Comparison of ENCODE assay signal across 1 cellular context in the genomic region with DNA sequence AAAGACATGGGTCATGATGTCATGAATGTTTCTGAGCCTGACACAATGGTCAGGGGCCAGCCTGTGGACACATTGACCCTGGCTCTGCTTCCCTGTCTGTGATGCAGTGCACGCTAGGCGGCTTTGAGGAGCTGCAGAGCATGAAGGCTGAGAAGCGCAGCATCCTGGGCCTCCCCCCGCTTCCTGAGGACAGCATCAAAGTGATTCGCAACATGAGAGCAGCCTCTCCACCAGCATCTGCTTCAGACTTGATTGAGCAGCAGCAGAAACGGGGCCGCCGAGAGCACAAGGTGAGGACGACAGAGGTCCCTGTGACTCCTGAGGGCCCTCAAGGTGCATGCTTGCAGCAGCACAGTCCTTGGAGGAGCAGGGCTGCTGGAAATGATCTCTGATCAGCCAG.
A peak's percentile ranks its signal among the peaks of the same experiment; 100 is the strongest.
TF ChIP-seq lines count a peak whose summit lies in the region.

No MANE protein-coding gene starts in this region.

TF ChIP-seq in K562, 482 proteins besides CTCF, POLR2A, EP300 and RAD21:
- TF ChIP-seq MBD1 (CRISPR knock-in tag; IDR thresholded peaks at IDR 0.05) (no peak), ZBTB5 (IDR thresholded peaks at IDR 0.05) (no peak), RBFOX2 (IDR thresholded peaks at IDR 0.05; ENCODE audit: low read depth, low read length) (peak; percentile 38; the same call in 1 of the 2 replicates), HDAC2 (IDR thresholded peaks at IDR 0.05) (no peak), FOXA3 (CRISPR knock-in tag; conservative IDR thresholded peaks at IDR 0.05 in 1 of 2, IDR thresholded peaks at IDR 0.05 in 1 of 2) (no peak), RERE (CRISPR knock-in tag; IDR thresholded peaks at IDR 0.05; ENCODE audit: borderline replicate concordance) (no peak)
- TF ChIP-seq, protein P1, sequence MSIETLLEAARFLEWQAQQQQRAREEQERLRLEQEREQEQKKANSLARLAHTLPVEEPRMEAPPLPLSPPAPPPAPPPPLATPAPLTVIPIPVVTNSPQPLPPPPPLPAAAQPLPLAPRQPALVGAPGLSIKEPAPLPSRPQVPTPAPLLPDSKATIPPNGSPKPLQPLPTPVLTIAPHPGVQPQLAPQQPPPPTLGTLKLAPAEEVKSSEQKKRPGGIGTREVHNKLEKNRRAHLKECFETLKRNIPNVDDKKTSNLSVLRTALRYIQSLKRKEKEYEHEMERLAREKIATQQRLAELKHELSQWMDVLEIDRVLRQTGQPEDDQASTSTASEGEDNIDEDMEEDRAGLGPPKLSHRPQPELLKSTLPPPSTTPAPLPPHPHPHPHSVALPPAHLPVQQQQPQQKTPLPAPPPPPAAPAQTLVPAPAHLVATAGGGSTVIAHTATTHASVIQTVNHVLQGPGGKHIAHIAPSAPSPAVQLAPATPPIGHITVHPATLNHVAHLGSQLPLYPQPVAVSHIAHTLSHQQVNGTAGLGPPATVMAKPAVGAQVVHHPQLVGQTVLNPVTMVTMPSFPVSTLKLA (conservative IDR thresholded peaks at IDR 0.05) = no peak
